10 cellular contexts compared by ENCODE assay signal in the genomic region with DNA sequence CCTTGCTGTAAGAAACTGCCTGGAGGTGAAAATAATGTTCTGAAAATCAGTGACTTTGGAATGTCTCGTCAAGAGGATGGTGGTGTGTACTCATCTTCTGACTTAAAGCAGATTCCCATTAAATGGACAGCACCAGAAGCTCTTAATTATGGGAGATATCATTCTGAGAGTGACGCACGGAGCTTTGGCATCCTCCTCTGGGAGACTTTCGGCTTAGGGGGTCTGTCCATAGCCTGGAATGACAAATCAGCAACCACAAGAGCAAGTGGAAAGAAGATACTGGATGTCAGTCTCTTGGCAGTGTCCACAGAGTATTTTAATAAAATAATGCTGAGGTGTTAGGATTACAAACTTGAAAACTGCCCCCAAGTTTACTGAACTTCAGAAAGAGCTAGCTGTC.
"Had no signal": no experiment of that assay in that cellular context is flagged by ENCODE, and none has a peak within 500 bp of the region (broad histone marks: within the 10 kb centered on the region; RNA-seq: fewer than 3 reads in every experiment).

No MANE protein-coding gene starts in this region.

- H3K4me3 ChIP-seq: GM23248, HAP-1 had no signal

- H3K9ac ChIP-seq: GM23248, KMS-11 had no signal

- H2AFZ ChIP-seq: GM23248 had no signal

- H3K27ac ChIP-seq: GM23248, HL-60, KMS-11 had no signal

- DNase-seq: GM23248, GOT3, H7, HFFc6, KBM-7 had no signal

- ATAC-seq: HCT116, HepG2 had no signal

- H3K9me3 ChIP-seq: HAP-1 had no signal

- H3K4me2 ChIP-seq: KMS-11 had no signal
